ENCODE assay signal across 29 cellular contexts in the genomic region with DNA sequence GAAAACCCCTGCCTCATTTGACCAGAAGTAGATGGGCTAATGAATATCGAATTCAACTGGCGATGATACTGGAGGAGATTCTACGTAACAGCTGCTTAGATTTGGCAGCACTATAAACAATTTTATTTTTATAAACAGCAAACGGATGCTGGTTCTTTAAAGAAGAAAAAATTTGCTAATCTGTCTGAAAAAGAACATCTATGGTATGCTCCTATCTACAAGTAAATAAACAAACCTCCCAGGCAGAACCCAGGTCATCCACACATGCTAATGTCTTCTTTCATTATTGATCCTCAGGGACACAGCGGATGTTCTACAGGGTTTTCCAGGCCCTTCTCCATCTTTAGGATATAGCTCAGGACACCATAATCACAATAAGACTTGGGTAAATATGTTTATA.
"Had no signal": no experiment of that assay in that cellular context is flagged by ENCODE, and none has a peak within 500 bp of the region (broad histone marks: within the 10 kb centered on the region; RNA-seq: fewer than 3 reads in every experiment).

No MANE protein-coding gene starts in this region.

- ATAC-seq: activated CD4-positive, CD25-positive, alpha-beta regulatory T cell treated with anti-CD3 and anti-CD28 coated beads, Interleukin-2, amount 50 U/mL, for 24 hours; left lung; lower lobe of right lung; stimulated activated effector memory CD8-positive, alpha-beta T cell treated with anti-CD3 and anti-CD28 coated beads, Interleukin-12 subunit alpha, Interleukin-12 subunit beta, amount 100 ng/mL, for 72 hours had no signal

- H3K27ac Mint-ChIP-seq: activated CD4-positive, alpha-beta memory T cell treated with anti-CD3 and anti-CD28 coated beads for 36 hours; activated naive CD4-positive, alpha-beta T cell treated with anti-CD3 and anti-CD28 coated beads, Interleukin-2, amount 10 ng/mL, durations not matched to agents 7 days and 5 days; activated naive CD8-positive, alpha-beta T cell treated with anti-CD3 and anti-CD28 coated beads, Interleukin-2, amount 10 ng/mL, durations not matched to agents 7 days and 5 days; activated T-helper 1 cell treated with anti-CD3 and anti-CD28 coated beads, Interleukin-12 subunit alpha, Interleukin-12 subunit beta, Interleukin-2, Interleukin-4 antibody, amounts not matched to agents 30 ng/mL and 10 ng/mL and 1 ng/mL, durations not matched to agents 14 hours and 24 hours and 36 hours; dendritic cell treated with granulocyte-macrophage colony-stimulating factor and Interleukin-4, amounts not matched to agents 40 ng/mL and 50 ng/mL, for 4 days; immature natural killer cell; stimulated activated effector memory CD8-positive, alpha-beta T cell treated with anti-CD3 and anti-CD28 coated beads, Interleukin-12 subunit alpha, Interleukin-12 subunit beta, amount 100 ng/mL, for 72 hours; stimulated activated naive CD8-positive, alpha-beta T cell treated with anti-CD3 and anti-CD28 coated beads, Interleukin-15, Interleukin-2, amounts not matched to agents 100 ng/mL and 50 ng/mL, for 24 hours had no signal

- H3K4me3 ChIP-seq: esophagus squamous epithelium, left lung, lower lobe of right lung, right lobe of liver, skin epidermis, thoracic aorta had no signal

- H3K36me3 ChIP-seq: brain microvascular endothelial cell, esophagus squamous epithelium, left lung, lower lobe of right lung, right lobe of liver, thoracic aorta, WERI-Rb-1 had no signal

- H3K36me3 Mint-ChIP-seq: activated CD4-positive, alpha-beta memory T cell treated with anti-CD3 and anti-CD28 coated beads for 36 hours; activated naive CD4-positive, alpha-beta T cell treated with anti-CD3 and anti-CD28 coated beads, Interleukin-2, amount 10 ng/mL, durations not matched to agents 7 days and 5 days; activated naive CD8-positive, alpha-beta T cell treated with anti-CD3 and anti-CD28 coated beads, Interleukin-2, amount 10 ng/mL, durations not matched to agents 7 days and 5 days; immature natural killer cell; stimulated activated effector memory CD8-positive, alpha-beta T cell treated with anti-CD3 and anti-CD28 coated beads, Interleukin-12 subunit alpha, Interleukin-12 subunit beta, amount 100 ng/mL, for 72 hours had no signal

- H3K27me3 Mint-ChIP-seq: activated CD4-positive, alpha-beta memory T cell treated with anti-CD3 and anti-CD28 coated beads for 36 hours; stimulated activated naive CD8-positive, alpha-beta T cell treated with anti-CD3 and anti-CD28 coated beads, Interleukin-15, Interleukin-2, amounts not matched to agents 100 ng/mL and 50 ng/mL, for 24 hours had no signal

- H3K27me3 ChIP-seq: brain microvascular endothelial cell, esophagus squamous epithelium, left lung, right lobe of liver had no signal

- H3K9me3 Mint-ChIP-seq: activated CD4-positive, alpha-beta memory T cell treated with anti-CD3 and anti-CD28 coated beads for 36 hours; activated naive CD4-positive, alpha-beta T cell treated with anti-CD3 and anti-CD28 coated beads, Interleukin-2, amount 10 ng/mL, durations not matched to agents 7 days and 5 days; activated naive CD8-positive, alpha-beta T cell treated with anti-CD3 and anti-CD28 coated beads, Interleukin-2, amount 10 ng/mL, durations not matched to agents 7 days and 5 days; activated T-helper 1 cell treated with anti-CD3 and anti-CD28 coated beads, Interleukin-12 subunit alpha, Interleukin-12 subunit beta, Interleukin-2, Interleukin-4 antibody, amounts not matched to agents 30 ng/mL and 10 ng/mL and 1 ng/mL, durations not matched to agents 14 hours and 24 hours and 36 hours; dendritic cell treated with granulocyte-macrophage colony-stimulating factor and Interleukin-4, amounts not matched to agents 40 ng/mL and 50 ng/mL, for 4 days; nephron; stimulated activated effector memory CD8-positive, alpha-beta T cell treated with anti-CD3 and anti-CD28 coated beads, Interleukin-12 subunit alpha, Interleukin-12 subunit beta, amount 100 ng/mL, for 72 hours; stimulated activated naive CD8-positive, alpha-beta T cell treated with anti-CD3 and anti-CD28 coated beads, Interleukin-15, Interleukin-2, amounts not matched to agents 100 ng/mL and 50 ng/mL, for 24 hours had no signal

- H3K4me1 ChIP-seq: lower lobe of right lung, right lobe of liver had no signal

- DNase-seq: activated CD4-positive, alpha-beta memory T cell treated with anti-CD3 and anti-CD28 coated beads for 36 hours; activated CD4-positive, alpha-beta T cell treated with anti-CD3 and anti-CD28 coated beads for 48 hours; activated CD8-positive, alpha-beta memory T cell treated with anti-CD3 and anti-CD28 coated beads, Interleukin-2, amount 50 U/mL, for 4 hours; activated gamma-delta T cell; activated naive CD4-positive, alpha-beta T cell treated with anti-CD3 and anti-CD28 coated beads, Interleukin-2, amount 10 ng/mL, durations not matched to agents 7 days and 5 days; activated naive CD8-positive, alpha-beta T cell treated with anti-CD3 and anti-CD28 coated beads, Interleukin-2, amount 10 ng/mL, durations not matched to agents 7 days and 5 days; activated T-cell treated with anti-CD3 and anti-CD28 coated beads, Interleukin-2, amount 50 U/mL, for 1 hour; amniotic stem cell; brain microvascular endothelial cell; caudate nucleus; esophagus squamous epithelium; head of caudate nucleus; hypothalamus; immature natural killer cell; kidney glomerular epithelial cell; left lung; lower lobe of right lung; right lobe of liver; stimulated activated CD4-positive, alpha-beta T cell treated with anti-CD3 and anti-CD28 coated beads, Interleukin-4, amount 100 ng/mL, for 24 hours; T-helper 9 cell; WERI-Rb-1 had no signal

- H3K9me3 ChIP-seq: esophagus squamous epithelium, left lung, lower lobe of right lung, right lobe of liver, thoracic aorta had no signal

- H3K27ac ChIP-seq: brain microvascular endothelial cell, esophagus squamous epithelium, left lung, lower lobe of right lung, right lobe of liver, skin epidermis, thoracic aorta, WERI-Rb-1 had no signal

- H3K4me3 Mint-ChIP-seq: activated CD4-positive, alpha-beta memory T cell treated with anti-CD3 and anti-CD28 coated beads for 36 hours; activated naive CD4-positive, alpha-beta T cell treated with anti-CD3 and anti-CD28 coated beads, Interleukin-2, amount 10 ng/mL, durations not matched to agents 7 days and 5 days; activated naive CD8-positive, alpha-beta T cell treated with anti-CD3 and anti-CD28 coated beads, Interleukin-2, amount 10 ng/mL, durations not matched to agents 7 days and 5 days; activated T-helper 1 cell treated with anti-CD3 and anti-CD28 coated beads, Interleukin-12 subunit alpha, Interleukin-12 subunit beta, Interleukin-2, Interleukin-4 antibody, amounts not matched to agents 30 ng/mL and 10 ng/mL and 1 ng/mL, durations not matched to agents 14 hours and 24 hours and 36 hours; dendritic cell treated with granulocyte-macrophage colony-stimulating factor and Interleukin-4, amounts not matched to agents 40 ng/mL and 50 ng/mL, for 4 days; immature natural killer cell; nephron; stimulated activated effector memory CD8-positive, alpha-beta T cell treated with anti-CD3 and anti-CD28 coated beads, Interleukin-12 subunit alpha, Interleukin-12 subunit beta, amount 100 ng/mL, for 72 hours; stimulated activated naive CD8-positive, alpha-beta T cell treated with anti-CD3 and anti-CD28 coated beads, Interleukin-15, Interleukin-2, amounts not matched to agents 100 ng/mL and 50 ng/mL, for 24 hours had no signal

- H3K4me1 Mint-ChIP-seq: activated naive CD4-positive, alpha-beta T cell treated with anti-CD3 and anti-CD28 coated beads, Interleukin-2, amount 10 ng/mL, durations not matched to agents 7 days and 5 days; activated naive CD8-positive, alpha-beta T cell treated with anti-CD3 and anti-CD28 coated beads, Interleukin-2, amount 10 ng/mL, durations not matched to agents 7 days and 5 days; immature natural killer cell; stimulated activated effector memory CD8-positive, alpha-beta T cell treated with anti-CD3 and anti-CD28 coated beads, Interleukin-12 subunit alpha, Interleukin-12 subunit beta, amount 100 ng/mL, for 72 hours had no signal
